In the genomic region with DNA sequence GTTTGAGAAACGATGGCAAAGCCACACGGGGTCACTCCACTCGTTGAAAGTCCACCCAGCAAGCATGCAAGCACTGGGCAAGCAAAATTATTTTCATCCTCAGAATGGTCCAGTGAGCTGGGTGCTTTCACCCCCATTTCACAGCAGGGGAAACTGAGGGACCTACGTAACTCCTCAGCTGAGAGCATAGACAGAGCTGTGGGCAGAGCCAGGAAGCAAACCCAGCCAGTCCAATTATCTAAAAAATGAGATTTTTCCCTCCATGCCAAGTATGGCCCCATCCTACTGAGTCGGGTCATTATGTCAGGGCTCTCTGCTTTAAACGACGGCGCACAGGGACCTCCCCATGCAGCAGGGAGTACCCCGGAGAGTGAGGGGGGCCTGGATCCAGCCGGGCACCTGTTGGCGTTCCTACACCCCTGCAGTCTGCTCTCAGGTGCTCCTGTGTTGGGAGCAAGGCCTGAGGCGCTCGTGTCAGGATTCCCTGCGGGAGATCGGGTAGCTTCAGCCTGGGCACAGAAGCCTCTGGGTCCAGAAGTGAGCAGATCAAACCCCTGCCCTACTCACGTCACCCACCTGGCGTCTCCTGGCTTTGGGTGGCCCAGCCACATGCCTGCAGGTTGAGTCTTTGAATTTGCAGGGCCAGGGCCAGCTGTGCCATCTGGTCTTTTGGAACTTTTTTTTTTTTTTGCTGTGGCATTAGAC, we compare ENCODE assay signal across 1 cellular context.
TF ChIP-seq lines count a peak whose summit lies in the region.

No MANE protein-coding gene starts in this region.

TF ChIP-seq in GM23338, 12 proteins besides CTCF, POLR2A, EP300 and RAD21 (continued from another document):
- TF ChIP-seq, protein P1, sequence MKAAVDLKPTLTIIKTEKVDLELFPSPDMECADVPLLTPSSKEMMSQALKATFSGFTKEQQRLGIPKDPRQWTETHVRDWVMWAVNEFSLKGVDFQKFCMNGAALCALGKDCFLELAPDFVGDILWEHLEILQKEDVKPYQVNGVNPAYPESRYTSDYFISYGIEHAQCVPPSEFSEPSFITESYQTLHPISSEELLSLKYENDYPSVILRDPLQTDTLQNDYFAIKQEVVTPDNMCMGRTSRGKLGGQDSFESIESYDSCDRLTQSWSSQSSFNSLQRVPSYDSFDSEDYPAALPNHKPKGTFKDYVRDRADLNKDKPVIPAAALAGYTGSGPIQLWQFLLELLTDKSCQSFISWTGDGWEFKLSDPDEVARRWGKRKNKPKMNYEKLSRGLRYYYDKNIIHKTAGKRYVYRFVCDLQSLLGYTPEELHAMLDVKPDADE (IDR thresholded peaks at IDR 0.05), result no peak
- no peak for TF ChIP-seq POLR2AphosphoS5 (IDR thresholded peaks at IDR 0.05; ENCODE audit: low read depth)
- TF ChIP-seq ZNF114 (CRISPR knock-in tag; IDR thresholded peaks at IDR 0.05), result no peak
- TF ChIP-seq EZH2phosphoT487 (IDR thresholded peaks at IDR 0.05; ENCODE audit: unreplicated experiment), result no peak
- TF ChIP-seq REST (IDR thresholded peaks at IDR 0.05; ENCODE audit: unreplicated experiment), result no peak
- no peak for TF ChIP-seq JUNB (IDR thresholded peaks at IDR 0.05; ENCODE audit: unreplicated experiment)
- TF ChIP-seq CREB1 (CRISPR knock-in tag; IDR thresholded peaks at IDR 0.05; ENCODE audit: low read depth), result no peak
- no peak for TF ChIP-seq ZNF331 (CRISPR knock-in tag; IDR thresholded peaks at IDR 0.05; ENCODE audit: low read depth)
- TF ChIP-seq EZH2 (IDR thresholded peaks at IDR 0.05; ENCODE audit: low read depth, unreplicated experiment), result no peak
- no peak for TF ChIP-seq STAT1 (IDR thresholded peaks at IDR 0.05; ENCODE audit: unreplicated experiment)
- no peak for TF ChIP-seq ZNF462 (CRISPR knock-in tag; IDR thresholded peaks at IDR 0.05)
